1 cellular context compared by ENCODE assay signal in genomic region chr3:48240711-48241491, GRCh38.
TF ChIP-seq lines count a peak whose summit lies in the region.

ZNF589 (plus strand) TSS chr3:48241104; CDS start chr3:48241172, 68 bp downstream.

TF ChIP-seq in HepG2, 621 proteins besides CTCF, POLR2A, EP300 and RAD21 (continued from another document and continues in another):
- TF ChIP-seq ZNF770 (CRISPR knock-in tag; IDR thresholded peaks at IDR 0.05) (0 out of 2 replicates have a peak, but pooled peaks have one; percentile 39), MZF1 (CRISPR knock-in tag; IDR thresholded peaks at IDR 0.05; ENCODE audit: borderline replicate concordance) (no peak), FOXP1 (IDR thresholded peaks at IDR 0.05) (no peak), FOXP1 (CRISPR knock-in tag; IDR thresholded peaks at IDR 0.05) (no peak), PAXIP1 (CRISPR knock-in tag; conservative IDR thresholded peaks at IDR 0.05) (peak; percentile 57; the same call in 1 of the 2 replicates), ZNF605 (CRISPR knock-in tag; IDR thresholded peaks at IDR 0.05) (peak; percentile 89), ZNF549 (CRISPR knock-in tag; IDR thresholded peaks at IDR 0.05) (no peak), ARNTL (CRISPR knock-in tag; IDR thresholded peaks at IDR 0.05) (peak; percentile 63), TSC22D2 (CRISPR knock-in tag; IDR thresholded peaks at IDR 0.05; ENCODE audit: borderline replicate concordance) (peak; percentile 80; the same call in 1 of the 2 replicates), SP1 (IDR thresholded peaks at IDR 0.05) (no peak), SP1 (CRISPR knock-in tag; IDR thresholded peaks at IDR 0.05) (peak; percentile 55; the same call in 1 of the 2 replicates), MAFF (IDR thresholded peaks at IDR 0.05; ENCODE audit: low read depth, low read length) (0 out of 2 replicates have a peak, but pooled peaks have one; percentile 23), ZNF556 (CRISPR knock-in tag; IDR thresholded peaks at IDR 0.05; ENCODE audit: borderline replicate concordance) (peak; percentile 82; the same call in 1 of the 2 replicates), AHDC1 (CRISPR knock-in tag; IDR thresholded peaks at IDR 0.05; ENCODE audit: borderline replicate concordance) (0 out of 2 replicates have a peak, but pooled peaks have one; percentile 57), ZNF207 (IDR thresholded peaks at IDR 0.05; ENCODE audit: borderline replicate concordance) (no peak), PHF20 (CRISPR knock-in tag; IDR thresholded peaks at IDR 0.05) (peak; percentile 64), ZNF337 (CRISPR knock-in tag; IDR thresholded peaks at IDR 0.05; ENCODE audit: borderline replicate concordance, low read depth) (0 out of 2 replicates have a peak, but pooled peaks have one; percentile 83), ZNF281 (CRISPR knock-in tag; IDR thresholded peaks at IDR 0.05; ENCODE audit: borderline replicate concordance) (peak; percentile 46; the same call in 1 of the 2 replicates), DPF2 (CRISPR knock-in tag; IDR thresholded peaks at IDR 0.05; ENCODE audit: borderline replicate concordance, low read depth) (no peak), ZC3H4 (CRISPR knock-in tag; IDR thresholded peaks at IDR 0.05; ENCODE audit: borderline replicate concordance) (0 out of 2 replicates have a peak, but pooled peaks have one; percentile 61), DNMT1 (CRISPR knock-in tag; IDR thresholded peaks at IDR 0.05) (no peak; the same call in 1 of the 2 replicates), ZNF577 (CRISPR knock-in tag; IDR thresholded peaks at IDR 0.05; ENCODE audit: borderline replicate concordance, low read depth) (no peak), ZNF460 (CRISPR knock-in tag; IDR thresholded peaks at IDR 0.05; ENCODE audit: borderline replicate concordance) (no peak; the same call in 1 of the 2 replicates), ZBTB25 (CRISPR knock-in tag; IDR thresholded peaks at IDR 0.05) (peak; percentile 79; the same call in 1 of the 2 replicates), ZSCAN31 (CRISPR knock-in tag; IDR thresholded peaks at IDR 0.05; ENCODE audit: low read depth) (peak; percentile 42; the same call in 1 of the 2 replicates), ZNF776 (CRISPR knock-in tag; IDR thresholded peaks at IDR 0.05) (peak; percentile 57; the same call in 1 of the 2 replicates), CREB1 (IDR thresholded peaks at IDR 0.05) (peak; percentile 86), CREB1 (CRISPR knock-in tag; IDR thresholded peaks at IDR 0.05) (peak; percentile 95), ZNF703 (CRISPR knock-in tag; IDR thresholded peaks at IDR 0.05; ENCODE audit: borderline replicate concordance) (no peak), YEATS4 (CRISPR knock-in tag; IDR thresholded peaks at IDR 0.05; ENCODE audit: borderline replicate concordance) (peak; percentile 73; the same call in 1 of the 2 replicates), HHEX (CRISPR knock-in tag; IDR thresholded peaks at IDR 0.05) (no peak), ZFAT (CRISPR knock-in tag; conservative IDR thresholded peaks at IDR 0.05) (no peak), FLYWCH1 (CRISPR knock-in tag; IDR thresholded peaks at IDR 0.05) (no peak), FOXC1 (CRISPR knock-in tag; IDR thresholded peaks at IDR 0.05; ENCODE audit: borderline replicate concordance) (peak; percentile 72; the same call in 1 of the 2 replicates), AHR (CRISPR knock-in tag; IDR thresholded peaks at IDR 0.05) (no peak; the same call in 1 of the 2 replicates), THAP7 (CRISPR knock-in tag; IDR thresholded peaks at IDR 0.05) (no peak), AGO1 (IDR thresholded peaks at IDR 0.05; ENCODE audit: low read depth, low read length, poor library complexity, severe bottlenecking) (no peak), SMC3 (IDR thresholded peaks at IDR 0.05; ENCODE audit: low read length) (no peak), RORA (CRISPR knock-in tag; IDR thresholded peaks at IDR 0.05) (no peak), ZNF563 (CRISPR knock-in tag; IDR thresholded peaks at IDR 0.05) (no peak; the same call in 1 of the 2 replicates), ZNF780A (CRISPR knock-in tag; IDR thresholded peaks at IDR 0.05) (peak; percentile 49; the same call in 1 of the 2 replicates)
- TF ChIP-seq, protein P1, sequence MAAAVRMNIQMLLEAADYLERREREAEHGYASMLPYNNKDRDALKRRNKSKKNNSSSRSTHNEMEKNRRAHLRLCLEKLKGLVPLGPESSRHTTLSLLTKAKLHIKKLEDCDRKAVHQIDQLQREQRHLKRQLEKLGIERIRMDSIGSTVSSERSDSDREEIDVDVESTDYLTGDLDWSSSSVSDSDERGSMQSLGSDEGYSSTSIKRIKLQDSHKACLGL (CRISPR knock-in tag; IDR thresholded peaks at IDR 0.05): peak; percentile 60; the same call in 1 of the 2 replicates
- TF ChIP-seq, protein P2, sequence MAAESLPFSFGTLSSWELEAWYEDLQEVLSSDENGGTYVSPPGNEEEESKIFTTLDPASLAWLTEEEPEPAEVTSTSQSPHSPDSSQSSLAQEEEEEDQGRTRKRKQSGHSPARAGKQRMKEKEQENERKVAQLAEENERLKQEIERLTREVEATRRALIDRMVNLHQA (CRISPR knock-in tag; IDR thresholded peaks at IDR 0.05): no peak
- TF ChIP-seq, protein P3, sequence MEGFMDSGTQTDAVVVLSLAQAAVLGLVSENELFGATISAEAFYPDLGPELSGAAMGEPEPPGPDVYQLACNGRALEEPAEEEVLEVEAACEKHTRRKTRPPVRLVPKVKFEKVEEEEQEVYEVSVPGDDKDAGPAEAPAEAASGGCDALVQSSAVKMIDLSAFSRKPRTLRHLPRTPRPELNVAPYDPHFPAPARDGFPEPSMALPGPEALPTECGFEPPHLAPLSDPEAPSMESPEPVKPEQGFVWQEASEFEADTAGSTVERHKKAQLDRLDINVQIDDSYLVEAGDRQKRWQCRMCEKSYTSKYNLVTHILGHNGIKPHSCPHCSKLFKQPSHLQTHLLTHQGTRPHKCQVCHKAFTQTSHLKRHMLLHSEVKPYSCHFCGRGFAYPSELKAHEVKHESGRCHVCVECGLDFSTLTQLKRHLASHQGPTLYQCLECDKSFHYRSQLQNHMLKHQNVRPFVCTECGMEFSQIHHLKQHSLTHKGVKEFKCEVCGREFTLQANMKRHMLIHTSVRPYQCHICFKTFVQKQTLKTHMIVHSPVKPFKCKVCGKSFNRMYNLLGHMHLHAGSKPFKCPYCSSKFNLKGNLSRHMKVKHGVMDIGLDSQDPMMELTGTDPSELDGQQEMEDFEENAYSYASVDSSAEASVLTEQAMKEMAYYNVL (CRISPR knock-in tag; IDR thresholded peaks at IDR 0.05; ENCODE audit: borderline replicate concordance): peak; percentile 91
